ENCODE assay signal across 1 cellular context in the genomic region with DNA sequence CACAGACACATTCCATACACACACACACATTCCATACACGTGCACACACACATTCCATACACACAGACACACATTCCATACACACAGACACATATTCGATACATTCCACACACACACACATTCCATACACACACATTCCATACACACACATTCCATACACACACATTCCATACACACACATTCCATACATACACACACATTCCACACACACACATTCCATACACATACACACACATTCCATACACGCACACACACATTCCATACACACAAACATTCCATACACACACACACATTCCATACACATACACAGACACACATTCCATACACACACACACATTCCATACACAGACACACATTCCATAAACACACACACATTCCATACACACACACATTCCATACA.
TF ChIP-seq lines count a peak whose summit lies in the region.

No MANE protein-coding gene starts in this region.

TF ChIP-seq in HEK293, 187 proteins besides CTCF, POLR2A, EP300 and RAD21 (continued from another document):
- TF ChIP-seq, protein P1, sequence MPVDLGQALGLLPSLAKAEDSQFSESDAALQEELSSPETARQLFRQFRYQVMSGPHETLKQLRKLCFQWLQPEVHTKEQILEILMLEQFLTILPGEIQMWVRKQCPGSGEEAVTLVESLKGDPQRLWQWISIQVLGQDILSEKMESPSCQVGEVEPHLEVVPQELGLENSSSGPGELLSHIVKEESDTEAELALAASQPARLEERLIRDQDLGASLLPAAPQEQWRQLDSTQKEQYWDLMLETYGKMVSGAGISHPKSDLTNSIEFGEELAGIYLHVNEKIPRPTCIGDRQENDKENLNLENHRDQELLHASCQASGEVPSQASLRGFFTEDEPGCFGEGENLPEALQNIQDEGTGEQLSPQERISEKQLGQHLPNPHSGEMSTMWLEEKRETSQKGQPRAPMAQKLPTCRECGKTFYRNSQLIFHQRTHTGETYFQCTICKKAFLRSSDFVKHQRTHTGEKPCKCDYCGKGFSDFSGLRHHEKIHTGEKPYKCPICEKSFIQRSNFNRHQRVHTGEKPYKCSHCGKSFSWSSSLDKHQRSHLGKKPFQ (tag by site-specific recombination; IDR thresholded peaks at IDR 0.05): no peak
- TF ChIP-seq ZNF184 (tag by site-specific recombination; IDR thresholded peaks at IDR 0.05): no peak
- TF ChIP-seq, protein P2, sequence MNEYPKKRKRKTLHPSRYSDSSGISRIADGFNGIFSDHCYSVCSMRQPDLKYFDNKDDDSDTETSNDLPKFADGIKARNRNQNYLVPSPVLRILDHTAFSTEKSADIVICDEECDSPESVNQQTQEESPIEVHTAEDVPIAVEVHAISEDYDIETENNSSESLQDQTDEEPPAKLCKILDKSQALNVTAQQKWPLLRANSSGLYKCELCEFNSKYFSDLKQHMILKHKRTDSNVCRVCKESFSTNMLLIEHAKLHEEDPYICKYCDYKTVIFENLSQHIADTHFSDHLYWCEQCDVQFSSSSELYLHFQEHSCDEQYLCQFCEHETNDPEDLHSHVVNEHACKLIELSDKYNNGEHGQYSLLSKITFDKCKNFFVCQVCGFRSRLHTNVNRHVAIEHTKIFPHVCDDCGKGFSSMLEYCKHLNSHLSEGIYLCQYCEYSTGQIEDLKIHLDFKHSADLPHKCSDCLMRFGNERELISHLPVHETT (tag by site-specific recombination; IDR thresholded peaks at IDR 0.05): no peak
- TF ChIP-seq ZNF37A (tag by site-specific recombination; IDR thresholded peaks at IDR 0.05): no peak
- TF ChIP-seq, protein P3, sequence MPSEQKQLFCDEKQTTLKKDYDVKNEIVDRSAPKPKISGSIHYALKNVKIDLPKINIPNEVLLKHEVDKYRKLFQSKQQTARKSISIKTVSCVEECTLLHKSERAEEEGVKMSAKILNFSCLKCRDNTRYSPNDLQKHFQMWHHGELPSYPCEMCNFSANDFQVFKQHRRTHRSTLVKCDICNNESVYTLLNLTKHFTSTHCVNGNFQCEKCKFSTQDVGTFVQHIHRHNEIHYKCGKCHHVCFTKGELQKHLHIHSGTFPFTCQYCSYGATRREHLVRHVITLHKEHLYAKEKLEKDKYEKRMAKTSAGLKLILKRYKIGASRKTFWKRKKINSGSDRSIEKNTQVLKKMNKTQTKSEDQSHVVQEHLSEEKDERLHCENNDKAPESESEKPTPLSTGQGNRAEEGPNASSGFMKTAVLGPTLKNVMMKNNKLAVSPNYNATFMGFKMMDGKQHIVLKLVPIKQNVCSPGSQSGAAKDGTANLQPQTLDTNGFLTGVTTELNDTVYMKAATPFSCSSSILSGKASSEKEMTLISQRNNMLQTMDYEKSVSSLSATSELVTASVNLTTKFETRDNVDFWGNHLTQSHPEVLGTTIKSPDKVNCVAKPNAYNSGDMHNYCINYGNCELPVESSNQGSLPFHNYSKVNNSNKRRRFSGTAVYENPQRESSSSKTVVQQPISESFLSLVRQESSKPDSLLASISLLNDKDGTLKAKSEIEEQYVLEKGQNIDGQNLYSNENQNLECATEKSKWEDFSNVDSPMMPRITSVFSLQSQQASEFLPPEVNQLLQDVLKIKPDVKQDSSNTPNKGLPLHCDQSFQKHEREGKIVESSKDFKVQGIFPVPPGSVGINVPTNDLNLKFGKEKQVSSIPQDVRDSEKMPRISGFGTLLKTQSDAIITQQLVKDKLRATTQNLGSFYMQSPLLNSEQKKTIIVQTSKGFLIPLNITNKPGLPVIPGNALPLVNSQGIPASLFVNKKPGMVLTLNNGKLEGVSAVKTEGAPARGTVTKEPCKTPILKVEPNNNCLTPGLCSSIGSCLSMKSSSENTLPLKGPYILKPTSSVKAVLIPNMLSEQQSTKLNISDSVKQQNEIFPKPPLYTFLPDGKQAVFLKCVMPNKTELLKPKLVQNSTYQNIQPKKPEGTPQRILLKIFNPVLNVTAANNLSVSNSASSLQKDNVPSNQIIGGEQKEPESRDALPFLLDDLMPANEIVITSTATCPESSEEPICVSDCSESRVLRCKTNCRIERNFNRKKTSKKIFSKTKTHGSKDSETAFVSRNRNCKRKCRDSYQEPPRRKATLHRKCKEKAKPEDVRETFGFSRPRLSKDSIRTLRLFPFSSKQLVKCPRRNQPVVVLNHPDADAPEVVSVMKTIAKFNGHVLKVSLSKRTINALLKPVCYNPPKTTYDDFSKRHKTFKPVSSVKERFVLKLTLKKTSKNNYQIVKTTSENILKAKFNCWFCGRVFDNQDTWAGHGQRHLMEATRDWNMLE (tag by site-specific recombination; conservative IDR thresholded peaks at IDR 0.05; ENCODE audit: low read depth): no peak
- TF ChIP-seq SETDB1 (IDR thresholded peaks at IDR 0.05; ENCODE audit: insufficient read length, low read length): no peak
- TF ChIP-seq ZNF202 (tag by site-specific recombination; IDR thresholded peaks at IDR 0.05; ENCODE audit: borderline replicate concordance): 0 out of 2 replicates have a peak, but pooled peaks have one; percentile 16
- TF ChIP-seq, protein P4, sequence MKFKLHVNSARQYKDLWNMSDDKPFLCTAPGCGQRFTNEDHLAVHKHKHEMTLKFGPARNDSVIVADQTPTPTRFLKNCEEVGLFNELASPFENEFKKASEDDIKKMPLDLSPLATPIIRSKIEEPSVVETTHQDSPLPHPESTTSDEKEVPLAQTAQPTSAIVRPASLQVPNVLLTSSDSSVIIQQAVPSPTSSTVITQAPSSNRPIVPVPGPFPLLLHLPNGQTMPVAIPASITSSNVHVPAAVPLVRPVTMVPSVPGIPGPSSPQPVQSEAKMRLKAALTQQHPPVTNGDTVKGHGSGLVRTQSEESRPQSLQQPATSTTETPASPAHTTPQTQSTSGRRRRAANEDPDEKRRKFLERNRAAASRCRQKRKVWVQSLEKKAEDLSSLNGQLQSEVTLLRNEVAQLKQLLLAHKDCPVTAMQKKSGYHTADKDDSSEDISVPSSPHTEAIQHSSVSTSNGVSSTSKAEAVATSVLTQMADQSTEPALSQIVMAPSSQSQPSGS (tag by site-specific recombination; IDR thresholded peaks at IDR 0.05; ENCODE audit: low read depth): no peak
- TF ChIP-seq, protein P5, sequence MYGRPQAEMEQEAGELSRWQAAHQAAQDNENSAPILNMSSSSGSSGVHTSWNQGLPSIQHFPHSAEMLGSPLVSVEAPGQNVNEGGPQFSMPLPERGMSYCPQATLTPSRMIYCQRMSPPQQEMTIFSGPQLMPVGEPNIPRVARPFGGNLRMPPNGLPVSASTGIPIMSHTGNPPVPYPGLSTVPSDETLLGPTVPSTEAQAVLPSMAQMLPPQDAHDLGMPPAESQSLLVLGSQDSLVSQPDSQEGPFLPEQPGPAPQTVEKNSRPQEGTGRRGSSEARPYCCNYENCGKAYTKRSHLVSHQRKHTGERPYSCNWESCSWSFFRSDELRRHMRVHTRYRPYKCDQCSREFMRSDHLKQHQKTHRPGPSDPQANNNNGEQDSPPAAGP (tag by site-specific recombination; IDR thresholded peaks at IDR 0.05): no peak
- TF ChIP-seq, protein P6, sequence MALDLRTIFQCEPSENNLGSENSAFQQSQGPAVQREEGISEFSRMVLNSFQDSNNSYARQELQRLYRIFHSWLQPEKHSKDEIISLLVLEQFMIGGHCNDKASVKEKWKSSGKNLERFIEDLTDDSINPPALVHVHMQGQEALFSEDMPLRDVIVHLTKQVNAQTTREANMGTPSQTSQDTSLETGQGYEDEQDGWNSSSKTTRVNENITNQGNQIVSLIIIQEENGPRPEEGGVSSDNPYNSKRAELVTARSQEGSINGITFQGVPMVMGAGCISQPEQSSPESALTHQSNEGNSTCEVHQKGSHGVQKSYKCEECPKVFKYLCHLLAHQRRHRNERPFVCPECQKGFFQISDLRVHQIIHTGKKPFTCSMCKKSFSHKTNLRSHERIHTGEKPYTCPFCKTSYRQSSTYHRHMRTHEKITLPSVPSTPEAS (tag by site-specific recombination; IDR thresholded peaks at IDR 0.05): peak; percentile 70
- TF ChIP-seq GFI1B (tag by site-specific recombination; IDR thresholded peaks at IDR 0.05): no peak
